In the genomic region with DNA sequence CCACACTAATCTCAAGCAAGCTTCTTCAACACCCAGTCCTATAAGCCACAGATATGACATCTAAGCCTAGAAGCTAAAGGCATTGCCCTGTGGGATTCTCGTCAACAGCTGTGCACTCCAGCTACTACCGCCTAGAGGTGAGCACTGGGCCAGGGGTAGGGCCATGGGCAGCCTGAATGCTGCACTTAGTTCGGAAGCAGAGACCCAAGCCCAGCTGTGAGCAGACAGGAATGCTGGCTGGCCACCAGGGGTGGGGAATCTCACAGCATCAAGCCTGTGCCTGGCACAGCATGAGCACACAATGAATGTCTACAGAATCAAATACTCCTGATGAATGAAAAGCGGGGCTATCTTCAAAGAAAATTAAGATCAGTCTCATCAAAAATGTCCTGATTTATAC, we compare ENCODE assay signal across 1 cellular context.
TF ChIP-seq lines count a peak whose summit lies in the region.

No MANE protein-coding gene starts in this region.

TF ChIP-seq in HepG2, 621 proteins besides CTCF, POLR2A, EP300 and RAD21:
- TF ChIP-seq ZNF724P (CRISPR knock-in tag; IDR thresholded peaks at IDR 0.05; ENCODE audit: borderline replicate concordance) (no peak), ASH2L (IDR thresholded peaks at IDR 0.05; ENCODE audit: insufficient read length, low read depth, low read length) (no peak)
TF ChIP-seq in HepG2: peak in this region for 0.
